ENCODE assay signal across 19 cellular contexts in the genomic region with DNA sequence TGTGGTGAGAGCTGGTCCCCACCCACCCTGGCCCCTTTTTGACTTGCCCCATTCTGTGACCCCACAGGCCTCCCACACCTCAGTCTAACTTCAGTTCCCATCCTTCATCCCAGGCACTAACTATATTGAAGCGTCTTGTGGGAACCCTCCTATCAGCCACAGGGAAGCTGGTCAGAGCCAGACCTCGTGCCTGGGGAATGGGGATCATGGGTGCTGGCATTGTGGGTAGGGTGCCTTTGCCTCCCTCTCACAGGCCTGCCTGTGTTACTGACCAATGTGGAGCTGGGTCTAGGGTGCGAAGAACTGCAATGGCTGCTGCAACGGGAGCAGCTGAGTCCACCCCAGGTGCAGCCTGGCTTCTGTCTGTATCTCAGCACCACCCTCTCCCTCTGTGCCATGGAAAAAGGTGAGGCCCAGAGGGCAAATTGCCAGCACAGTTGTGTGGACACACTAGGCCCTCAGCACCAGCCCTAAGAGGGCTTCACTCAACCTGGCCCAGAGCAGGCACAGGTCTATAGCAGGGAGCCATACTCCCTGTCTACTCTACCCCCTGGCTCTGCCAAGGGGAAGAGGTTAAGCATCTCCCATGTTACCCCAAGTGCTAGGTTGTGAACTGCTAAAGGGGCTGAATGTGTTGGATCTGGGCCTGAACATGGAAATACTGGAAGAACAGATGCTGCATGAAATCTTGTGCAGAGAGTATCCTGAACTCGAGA.
"Had no signal": no experiment of that assay in that cellular context is flagged by ENCODE, and none has a peak within 500 bp of the region (broad histone marks: within the 10 kb centered on the region; RNA-seq: fewer than 3 reads in every experiment).

No MANE protein-coding gene starts in this region.

- H3K27me3 Mint-ChIP-seq: activated B cell treated with CpG ODN at 0.5 μM for 24 hours; central memory CD8-positive, alpha-beta T cell; effector memory CD8-positive, alpha-beta T cell; naive B cell had no signal

- H3K27ac Mint-ChIP-seq: activated B cell treated with CpG ODN at 0.5 μM for 24 hours had no signal

- H3K27me3 ChIP-seq: brain microvascular endothelial cell, colonic mucosa, dorsolateral prefrontal cortex, heart left ventricle, ovary, right atrium auricular region, tibial nerve had no signal

- H3K27ac ChIP-seq: brain microvascular endothelial cell, colonic mucosa, heart left ventricle, ovary, prostate gland, right atrium auricular region, tibial nerve had no signal

- DNase-seq: activated B cell treated with CpG ODN at 0.5 μM for 24 hours; activated CD4-positive, alpha-beta T cell treated with anti-CD3 and anti-CD28 coated beads, Interleukin-2, amount 50 U/mL, for 1 hour; activated T-cell treated with anti-CD3 and anti-CD28 coated beads, Interleukin-2, amount 50 U/mL, for 1 hour; brain microvascular endothelial cell; colonic mucosa; effector memory CD8-positive, alpha-beta T cell; naive B cell; ovary; stimulated activated CD4-positive, alpha-beta T cell treated with anti-CD3 and anti-CD28 coated beads, Interleukin-4, amount 100 ng/mL, for 24 hours; stimulated activated naive CD4-positive, alpha-beta T cell treated with Interleukin-2 at 50 U/mL for 16 hours; T-helper 9 cell had no signal

- ATAC-seq: activated naive CD4-positive, alpha-beta T cell treated with anti-CD3 and anti-CD28 coated beads, Interleukin-2, amount 50 U/mL, for 72 hours; effector memory CD8-positive, alpha-beta T cell had no signal

- H3K4me1 Mint-ChIP-seq: activated B cell treated with CpG ODN at 0.5 μM for 24 hours had no signal

- H3K4me3 ChIP-seq: colonic mucosa, dorsolateral prefrontal cortex, heart left ventricle, lung, ovary, prostate gland, right atrium auricular region, tibial nerve had no signal

- H3K9me3 ChIP-seq: colonic mucosa, heart left ventricle, ovary, prostate gland, right atrium auricular region, tibial nerve had no signal

- H3K36me3 ChIP-seq: brain microvascular endothelial cell, colonic mucosa, ovary, prostate gland, right atrium auricular region had no signal

- H3K9me3 Mint-ChIP-seq: activated B cell treated with CpG ODN at 0.5 μM for 24 hours; activated naive CD4-positive, alpha-beta T cell treated with anti-CD3 and anti-CD28 coated beads, Interleukin-2, amount 50 U/mL, for 72 hours; central memory CD8-positive, alpha-beta T cell; effector memory CD8-positive, alpha-beta T cell; naive B cell had no signal

- H3K4me1 ChIP-seq: colonic mucosa, prostate gland had no signal

- H3K4me3 Mint-ChIP-seq: activated B cell treated with CpG ODN at 0.5 μM for 24 hours; central memory CD8-positive, alpha-beta T cell; effector memory CD8-positive, alpha-beta T cell had no signal
